9 cellular contexts compared by ENCODE assay signal in the genomic region with DNA sequence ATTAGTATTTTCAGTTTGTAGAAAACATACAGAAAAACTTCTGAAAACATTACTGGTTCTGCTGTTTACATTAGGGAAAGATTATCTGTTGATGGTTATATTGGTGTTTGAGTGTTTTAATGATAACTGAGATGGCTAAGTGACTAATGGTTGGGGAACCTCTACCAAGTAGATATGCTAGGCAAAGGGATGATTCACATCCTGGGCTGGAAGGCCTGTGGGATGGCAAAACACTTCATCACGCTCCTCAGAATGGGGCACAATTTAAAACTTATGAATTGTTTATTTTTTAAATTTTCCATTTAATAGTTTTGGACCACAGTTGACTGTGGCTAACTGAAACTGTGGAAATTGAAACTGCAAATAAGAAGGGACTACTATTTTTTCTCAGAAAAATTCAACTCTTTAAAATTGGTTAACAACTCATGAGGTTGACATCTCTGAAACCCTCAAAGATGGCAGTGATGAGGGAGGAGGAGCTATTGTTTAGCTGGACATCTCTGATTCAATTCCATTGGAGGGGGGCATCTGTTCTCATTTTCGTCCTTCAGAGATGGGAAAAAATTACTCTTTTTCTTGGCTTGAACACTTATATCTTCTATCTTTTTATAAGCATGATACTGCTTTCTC. TPM values are rescaled to one million over a fixed set of nuclear protein-coding genes. Genes with fewer than 3 reads are reported as not detected.
DNase-seq lines count a peak whose midpoint lies in the region; ATAC-seq lines count a peak whose summit lies in the region.
"Had no signal": no experiment of that assay in that cellular context is flagged by ENCODE, and none has a peak within 500 bp of the region (broad histone marks: within the 10 kb centered on the region; RNA-seq: fewer than 3 reads in every experiment).

No MANE protein-coding gene starts in this region.

- H3K4me3 ChIP-seq in mesodermal cell (ENCODE audit: extremely low read depth, insufficient read depth, low read length, poor library complexity, severe bottlenecking) = no peak overlapping the region
- H3K4me3 ChIP-seq: pancreas had no signal

- no CpG with 5 or more reads among the region's 2 CpGs for WGBS in mesodermal cell (ENCODE audit: insufficient coverage in 2 of 2), 2 experiments

- H3K9me3 ChIP-seq in mesodermal cell (ENCODE audit: control insufficient read depth, low read length) = no peaks in the 10 kb centered on the region
- H3K9me3 ChIP-seq: pancreas had no signal

- H3K27ac ChIP-seq in mesodermal cell (ENCODE audit: low read depth, low read length, severe bottlenecking) = peak overlapping the region; percentile 37
- H3K27ac ChIP-seq: pancreas had no signal

- H3K4me1 ChIP-seq in mesodermal cell (ENCODE audit: control insufficient read depth, insufficient read depth, low read length, poor library complexity, severe bottlenecking) = peaks cover 47% of the 10 kb centered on the region
- H3K4me1 ChIP-seq: pancreas had no signal

- H3K36me3 ChIP-seq in mesodermal cell (ENCODE audit: control insufficient read depth, insufficient read depth, low read length) = no peaks in the 10 kb centered on the region
- H3K36me3 ChIP-seq: pancreas had no signal

- ATAC-seq in HG02588 (IDR thresholded peaks at IDR 0.05; ENCODE audit: unreplicated experiment) (no peak), HG03342 (IDR thresholded peaks at IDR 0.05; ENCODE audit: unreplicated experiment) (no peak)
- ATAC-seq: pancreas had no signal

- DNase-seq in Daoy (ENCODE audit: low read depth) (peak; percentile 92), HT1080 (ENCODE audit: low read depth) (peak; percentile 93), amniotic stem cell (lab: John Stamatoyannopoulos, UW) (peak; percentile 37), cerebellar nuclear complex (lab: John Stamatoyannopoulos, UW) (no peak)
- DNase-seq: NCI-H146, pancreas had no signal

RNA-seq across cellular contexts. Expression of a gene that starts 21.2 kb away (rescaled TPM):
- 2.4 and 4.2 TPM in 2 replicates for total RNA-seq in Daoy (2014; rRNA removed; shearing (Covaris generic))
- 3.8 and 4.2 TPM in 2 replicates for total RNA-seq in HT1080 (2014; rRNA removed; shearing (Covaris generic))
- polyA plus RNA-seq in HT1080 (2015; cell fraction: cytosol; rRNA removed) = 2.3 and 2.6 TPM in 2 replicates
- polyA plus RNA-seq in HT1080 (2015; cell fraction: nucleus; rRNA removed) = 7.6 and 8.9 TPM in 2 replicates
- 2.6 TPM for polyA plus RNA-seq in mesodermal cell (2013, experiment 1 of 2)
- polyA plus RNA-seq in mesodermal cell (2013, experiment 2 of 2) = 1.6 TPM

Comparison
In these comparisons a context has a peak if more than half of its experiments do, and no peak if none do; other contexts are left out.
1. DNase-seq: peak in Daoy (single experiment), HT1080 (single experiment) and amniotic stem cell (single experiment); none in cerebellar nuclear complex (0 of 2).